10 cellular contexts compared by ENCODE assay signal in genomic region chr5:91468643-91469422, GRCh38.
DNase-seq lines count a peak whose midpoint lies in the region; TF ChIP-seq lines count a peak whose summit lies in the region.
"Had no signal": no experiment of that assay in that cellular context is flagged by ENCODE, and none has a peak within 500 bp of the region (broad histone marks: within the 10 kb centered on the region; RNA-seq: fewer than 3 reads in every experiment).

No MANE protein-coding gene starts in this region.

- H3K4me1 ChIP-seq in left ventricle myocardium inferior = no peaks in the 10 kb centered on the region
- peaks cover 0 to 9% (median 0%) of the 10 kb centered on the region in 4 donors for H3K4me1 ChIP-seq in stomach

- no peak for TF ChIP-seq CTCF in left ventricle myocardium inferior (IDR thresholded peaks at IDR 0.05; ENCODE audit: borderline replicate concordance)
- TF ChIP-seq CTCF in stomach (IDR thresholded peaks at IDR 0.05) = no peak

- H3K4me3 ChIP-seq in left ventricle myocardium inferior (no peak overlapping the region), stomach (no peak overlapping the region)

- TF ChIP-seq POLR2A in stomach (IDR thresholded peaks at IDR 0.05) = no peak

- DNase-seq in NOMO-1 (lab: John Stamatoyannopoulos, UW; ENCODE audit: unreplicated experiment in 2 of 2) = peak; percentile 2 to 57
- DNase-seq in NOMO-1 treated with dmso at 0.1 percent for 144 hours (lab: John Stamatoyannopoulos, UW; ENCODE audit: unreplicated experiment) = no peak
- DNase-seq in SKM-1 (lab: John Stamatoyannopoulos, UW; ENCODE audit: unreplicated experiment) = peak; percentile 9
- DNase-seq in left ventricle myocardium inferior = no peak
- DNase-seq in stomach = no peak
- DNase-seq in NCI-H2081 (lab: John Stamatoyannopoulos, UW) = no peak
- no peak for DNase-seq in NK-92 treated with Interleukin-12 subunit alpha and Interleukin-12 subunit beta, amount 100 ng/mL, for 24 hours (lab: John Stamatoyannopoulos, UW)
- no peak for DNase-seq in NK-92 (lab: John Stamatoyannopoulos, UW; ENCODE audit: unreplicated experiment)
- DNase-seq: activated CD8-positive, alpha-beta memory T cell treated with anti-CD3 and anti-CD28 coated beads, Interleukin-2, amount 10 ng/mL, durations not matched to agents 7 days and 5 days; SW 1271 had no signal

- no peaks in the 10 kb centered on the region for H3K27me3 ChIP-seq in left ventricle myocardium inferior (ENCODE audit: low read depth)
- H3K27me3 ChIP-seq in stomach = no peaks in the 10 kb centered on the region

- H3K9me3 ChIP-seq in left ventricle myocardium inferior (replicated peaks) (peaks cover 13% of the 10 kb centered on the region), stomach (no peaks in the 10 kb centered on the region)

- TF ChIP-seq EP300 in stomach (IDR thresholded peaks at IDR 0.05) = no peak

- H3K36me3 ChIP-seq in left ventricle myocardium inferior (no peaks in the 10 kb centered on the region), stomach (no peaks in the 10 kb centered on the region)

- peak overlapping the region; percentile 40 for H3K27ac ChIP-seq in left ventricle myocardium inferior (replicated peaks)
- peak overlapping the region in 4 of 5 donors; percentile 27 to 52 (median 42) for H3K27ac ChIP-seq in stomach

- whole genome bisulfite sequencing in stomach, 5 donors = 63 to 80% (median 74%) methylated on average over 7 of the region's 7 CpGs

- intact Hi-C loops in left ventricle myocardium inferior (cut with micrococcal nuclease) (no loop called here), stomach (cut with DNase I; ENCODE audit: low total_unique reads) (no loop called here)

Comparison
In these comparisons a context has a peak if more than half of its experiments do, and no peak if none do; other contexts are left out.
1. DNase-seq: peak in NOMO-1 (2 of 2) and SKM-1 (single experiment); none in NOMO-1 treated with dmso at 0.1 percent for 144 hours (single experiment), left ventricle myocardium inferior (single experiment), stomach (single experiment), NCI-H2081 (0 of 2), NK-92 treated with Interleukin-12 subunit alpha and Interleukin-12 subunit beta, amount 100 ng/mL, for 24 hours (single experiment) and NK-92 (single experiment).